28 cellular contexts compared by ENCODE assay signal in the genomic region with DNA sequence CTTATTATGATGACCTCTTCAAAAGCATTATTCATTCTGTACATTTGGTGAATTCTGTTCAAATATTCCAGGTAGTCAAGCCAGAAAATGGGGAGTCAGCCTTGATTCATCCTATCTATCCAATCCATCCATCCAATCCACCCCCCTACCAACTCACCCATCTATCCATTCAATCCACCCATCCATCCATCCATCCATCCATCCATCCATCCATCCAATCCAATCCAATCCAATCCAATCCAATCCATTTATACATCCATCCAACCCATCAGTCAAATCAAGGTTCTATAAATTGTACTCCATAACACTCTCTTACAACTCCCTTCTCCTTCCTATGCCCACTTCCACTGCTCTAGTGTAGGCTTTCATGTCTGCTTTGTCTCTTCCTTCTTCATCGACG. TPM values are rescaled to one million over a fixed set of nuclear protein-coding genes. Genes with fewer than 3 reads are reported as not detected.
DNase-seq lines count a peak whose midpoint lies in the region; ATAC-seq and TF ChIP-seq lines count a peak whose summit lies in the region.
"Had no signal": no experiment of that assay in that cellular context is flagged by ENCODE, and none has a peak within 500 bp of the region (broad histone marks: within the 10 kb centered on the region; RNA-seq: fewer than 3 reads in every experiment).

No MANE protein-coding gene starts in this region.

- H3K27ac Mint-ChIP-seq in activated CD4-positive, alpha-beta T cell treated with anti-CD3 and anti-CD28 coated beads, Interleukin-2, amount 10 ng/mL, durations not matched to agents 7 days and 5 days, result peak overlapping the region; percentile 38
- peak overlapping the region in 2 of 3 donors; percentile 11 to 32 for H3K27ac Mint-ChIP-seq in CD4-positive, CD25-positive, alpha-beta regulatory T cell
- no peak overlapping the region for H3K27ac Mint-ChIP-seq in activated CD8-positive, alpha-beta T cell treated with anti-CD3 and anti-CD28 coated beads for 36 hours
- peak overlapping the region in 1 of 6 donors; percentile 59 for H3K27ac Mint-ChIP-seq in naive B cell
- H3K27ac Mint-ChIP-seq: endodermal cell had no signal

- no peak for DNase-seq in activated CD4-positive, alpha-beta T cell treated with anti-CD3 and anti-CD28 coated beads, Interleukin-2, amount 10 ng/mL, durations not matched to agents 7 days and 5 days
- DNase-seq in activated CD4-positive, alpha-beta T cell treated with anti-CD3 and anti-CD28 coated beads, Interleukin-2, amount 50 U/mL, for 1 hour, result no peak
- no peak for DNase-seq in CD4-positive, CD25-positive, alpha-beta regulatory T cell
- DNase-seq in activated CD8-positive, alpha-beta T cell treated with anti-CD3 and anti-CD28 coated beads for 36 hours, result no peak
- DNase-seq in naive B cell (no peak), GDM1 (lab: John Stamatoyannopoulos, UW) (no peak), cortex of kidney (lab: John Stamatoyannopoulos, UW) (no peak)
- DNase-seq: amygdala; BE2C; endodermal cell; esophagus squamous epithelium; H7; hippocampal formation; Karpas-422; mesendoderm; NCI-H1694 treated with DMSO at 0.1 percent for 48 hours; NCI-H2171 treated with DMSO at 0.1 percent for 48 hours; NCI-H524; stimulated activated CD4-positive, alpha-beta T cell treated with anti-CD3 and anti-CD28 coated beads, Interleukin-1b, Interleukin-23, amount 100 ng/mL, for 48 hours had no signal

- no peaks in the 10 kb centered on the region for H3K9me3 ChIP-seq in CD4-positive, CD25-positive, alpha-beta regulatory T cell (ENCODE audit: control insufficient read depth in 2 of 2, low read length in 2 of 2)
- H3K9me3 ChIP-seq: A549, BE2C, esophagus squamous epithelium, SJSA1, vagina had no signal

- no peak for TF ChIP-seq CTCF in activated CD8-positive, alpha-beta T cell treated with anti-CD3 and anti-CD28 coated beads for 36 hours (IDR thresholded peaks at IDR 0.05)

- no peak overlapping the region for H3K4me3 Mint-ChIP-seq in activated CD4-positive, alpha-beta T cell treated with anti-CD3 and anti-CD28 coated beads, Interleukin-2, amount 10 ng/mL, durations not matched to agents 7 days and 5 days
- peak overlapping the region; percentile 0 to 82 (median 26) for H3K4me3 Mint-ChIP-seq in CD4-positive, CD25-positive, alpha-beta regulatory T cell
- peak overlapping the region; percentile 2 for H3K4me3 Mint-ChIP-seq in activated CD8-positive, alpha-beta T cell treated with anti-CD3 and anti-CD28 coated beads for 36 hours
- peak overlapping the region; percentile 41 to 88 (median 58) for H3K4me3 Mint-ChIP-seq in naive B cell
- H3K4me3 Mint-ChIP-seq: endodermal cell had no signal

- no peaks in the 10 kb centered on the region for H3K27me3 Mint-ChIP-seq in activated CD4-positive, alpha-beta T cell treated with anti-CD3 and anti-CD28 coated beads, Interleukin-2, amount 10 ng/mL, durations not matched to agents 7 days and 5 days
- no peaks in the 10 kb centered on the region for H3K27me3 Mint-ChIP-seq in CD4-positive, CD25-positive, alpha-beta regulatory T cell
- no peaks in the 10 kb centered on the region for H3K27me3 Mint-ChIP-seq in activated CD8-positive, alpha-beta T cell treated with anti-CD3 and anti-CD28 coated beads for 36 hours
- no peaks in the 10 kb centered on the region for H3K27me3 Mint-ChIP-seq in naive B cell

- no peaks in the 10 kb centered on the region for H3K27me3 ChIP-seq in CD4-positive, CD25-positive, alpha-beta regulatory T cell (ENCODE audit: control insufficient read depth, insufficient read depth, low read length)
- H3K27me3 ChIP-seq: BE2C, esophagus squamous epithelium, vagina had no signal

- H3K27ac ChIP-seq in CD4-positive, CD25-positive, alpha-beta regulatory T cell (ENCODE audit: insufficient read depth, low read length, poor library complexity, severe bottlenecking), result no peak overlapping the region
- H3K27ac ChIP-seq: A549, coronary artery, esophagus squamous epithelium, SJSA1, vagina, VCaP had no signal

- H3K4me1 Mint-ChIP-seq in activated CD4-positive, alpha-beta T cell treated with anti-CD3 and anti-CD28 coated beads, Interleukin-2, amount 10 ng/mL, durations not matched to agents 7 days and 5 days, result peaks cover 26% of the 10 kb centered on the region
- peaks cover 12 to 39% (median 17%) of the 10 kb centered on the region in 4 donors for H3K4me1 Mint-ChIP-seq in CD4-positive, CD25-positive, alpha-beta regulatory T cell
- peaks cover 27% of the 10 kb centered on the region for H3K4me1 Mint-ChIP-seq in activated CD8-positive, alpha-beta T cell treated with anti-CD3 and anti-CD28 coated beads for 36 hours (ENCODE audit: low read depth)
- peaks cover 15 to 23% (median 22%) of the 10 kb centered on the region in 3 donors for H3K4me1 Mint-ChIP-seq in naive B cell
- H3K4me1 Mint-ChIP-seq: endodermal cell had no signal

- no peaks in the 10 kb centered on the region for H3K4me1 ChIP-seq in CD4-positive, CD25-positive, alpha-beta regulatory T cell (ENCODE audit: control insufficient read depth, insufficient read depth, low read length, poor library complexity, severe bottlenecking)
- H3K4me1 ChIP-seq: A549, BE2C, SJSA1, vagina had no signal

- H3K36me3 ChIP-seq in CD4-positive, CD25-positive, alpha-beta regulatory T cell (ENCODE audit: control insufficient read depth, insufficient read depth, low read length), result no peaks in the 10 kb centered on the region
- H3K36me3 ChIP-seq: BE2C, esophagus squamous epithelium, SJSA1, vagina had no signal

- H3K9me3 Mint-ChIP-seq in activated CD4-positive, alpha-beta T cell treated with anti-CD3 and anti-CD28 coated beads, Interleukin-2, amount 10 ng/mL, durations not matched to agents 7 days and 5 days, result peaks cover 4% of the 10 kb centered on the region
- peaks cover 0 to 2% (median 0%) of the 10 kb centered on the region in 7 donors for H3K9me3 Mint-ChIP-seq in CD4-positive, CD25-positive, alpha-beta regulatory T cell
- no peaks in the 10 kb centered on the region for H3K9me3 Mint-ChIP-seq in activated CD8-positive, alpha-beta T cell treated with anti-CD3 and anti-CD28 coated beads for 36 hours
- peaks cover 0 to 5% (median 0%) of the 10 kb centered on the region in 7 donors for H3K9me3 Mint-ChIP-seq in naive B cell
- H3K9me3 Mint-ChIP-seq: endodermal cell had no signal

- intact Hi-C loops in activated CD8-positive, alpha-beta T cell treated with anti-CD3 and anti-CD28 coated beads for 36 hours (cut with micrococcal nuclease), result loop anchor here (5.0 kb wide), 1 partner anchor 148 kb away; no protein-coding TSS in a partner anchor

- H3K4me3 ChIP-seq in CD4-positive, CD25-positive, alpha-beta regulatory T cell (ENCODE audit: low read depth, low read length), result peak overlapping the region; percentile 80
- H3K4me3 ChIP-seq: A549, coronary artery, GM12878, SJSA1, vagina had no signal

- H3K36me3 Mint-ChIP-seq in activated CD4-positive, alpha-beta T cell treated with anti-CD3 and anti-CD28 coated beads, Interleukin-2, amount 10 ng/mL, durations not matched to agents 7 days and 5 days (ENCODE audit: low read depth), result peaks cover 5% of the 10 kb centered on the region
- no peaks in the 10 kb centered on the region for H3K36me3 Mint-ChIP-seq in CD4-positive, CD25-positive, alpha-beta regulatory T cell
- peaks cover 2% of the 10 kb centered on the region for H3K36me3 Mint-ChIP-seq in activated CD8-positive, alpha-beta T cell treated with anti-CD3 and anti-CD28 coated beads for 36 hours (ENCODE audit: low read depth)
- peaks cover 0 to 8% of the 10 kb centered on the region in 2 donors for H3K36me3 Mint-ChIP-seq in naive B cell

- no peak for ATAC-seq in CD4-positive, CD25-positive, alpha-beta regulatory T cell (ENCODE audit: low read depth in 2 of 2)
- ATAC-seq in activated CD8-positive, alpha-beta T cell treated with anti-CD3 and anti-CD28 coated beads for 36 hours, result no peak
- ATAC-seq in naive B cell (ENCODE audit: low read depth in 2 of 2), result no peak
- ATAC-seq in HG02970 (IDR thresholded peaks at IDR 0.05; ENCODE audit: low FRiP score, unreplicated experiment), result no peak
- ATAC-seq: A549, GM12878, left lobe of liver had no signal

- POLR2A ChIA-PET in activated CD4-positive, alpha-beta T cell treated with anti-CD3 and anti-CD28 coated beads, Interleukin-2, amount 10 ng/mL, durations not matched to agents 7 days and 5 days (lab: Charles Lee), result no interaction called here
- POLR2A ChIA-PET in activated CD8-positive, alpha-beta T cell treated with anti-CD3 and anti-CD28 coated beads for 36 hours (lab: Charles Lee), result no interaction called here

- CTCF ChIA-PET in activated CD4-positive, alpha-beta T cell treated with anti-CD3 and anti-CD28 coated beads, Interleukin-2, amount 10 ng/mL, durations not matched to agents 7 days and 5 days (lab: Charles Lee), result no interaction called here
- CTCF ChIA-PET in activated CD8-positive, alpha-beta T cell treated with anti-CD3 and anti-CD28 coated beads for 36 hours (lab: Charles Lee), result no interaction called here

RNA-seq across cellular contexts. Expression of gene GRIP1, which starts 35.8 kb away (rescaled TPM):
- total RNA-seq in activated CD4-positive, alpha-beta T cell treated with anti-CD3 and anti-CD28 coated beads, Interleukin-2, amount 10 ng/mL, durations not matched to agents 7 days and 5 days, result 1 to 10 TPM in 1 of 2 experiments, under 1 TPM in 1; 0.85 to 1.6 TPM
- 1.1 TPM for total RNA-seq in CD4-positive, CD25-positive, alpha-beta regulatory T cell
- under 1 TPM in 3 of 4 donors, not detected in 1; 0.21 to 0.60 (median 0.22) TPM for polyA plus RNA-seq in CD4-positive, CD25-positive, alpha-beta regulatory T cell
- under 1 TPM; 0.51 to 0.61 TPM for total RNA-seq in activated CD8-positive, alpha-beta T cell treated with anti-CD3 and anti-CD28 coated beads for 36 hours
- polyA plus RNA-seq in naive B cell (ENCODE audit: low read depth in 6 of 6), result under 1 TPM in 4 of 6 donors, not detected in 2; 0.25 to 0.45 (median 0.44) TPM
- total RNA-seq: T-helper 2 cell treated with Interferon-gamma antibody and Interleukin-4, amounts not matched to agents 100 ng/mL and 5 ng/mL, for 36 hours had no signal
